23 cellular contexts compared by ENCODE assay signal in genomic region chr4:141642068-141642467, GRCh38. TPM values are rescaled to one million over a fixed set of nuclear protein-coding genes. Genes with fewer than 3 reads are reported as not detected.
DNase-seq lines count a peak whose midpoint lies in the region; ATAC-seq, FAIRE-seq and TF ChIP-seq lines count a peak whose summit lies in the region.
"Had no signal": no experiment of that assay in that cellular context is flagged by ENCODE, and none has a peak within 500 bp of the region (broad histone marks: within the 10 kb centered on the region; RNA-seq: fewer than 3 reads in every experiment).

No MANE protein-coding gene starts in this region.

- no peaks in the 10 kb centered on the region for H3K9me3 ChIP-seq in A549
- H3K9me3 ChIP-seq in RWPE2 (ENCODE audit: severe bottlenecking), result no peaks in the 10 kb centered on the region
- H3K9me3 ChIP-seq: Peyer's patch, SK-N-SH had no signal

- TF ChIP-seq EP300 in A549 (IDR thresholded peaks at IDR 0.05), result no peak

- no peak for TF ChIP-seq CTCF in A549 (IDR thresholded peaks at IDR 0.05)
- TF ChIP-seq CTCF in RWPE2 (IDR thresholded peaks at IDR 0.05; ENCODE audit: poor library complexity, severe bottlenecking), result no peak

- no peaks in the 10 kb centered on the region for H3K36me3 ChIP-seq in RWPE2 (ENCODE audit: low read depth)
- H3K36me3 ChIP-seq: MG63, Peyer's patch had no signal

- no peaks in the 10 kb centered on the region for H3K27me3 ChIP-seq in RWPE2 (ENCODE audit: insufficient read depth, poor library complexity, severe bottlenecking)
- H3K27me3 ChIP-seq: MG63, Peyer's patch had no signal

- peak overlapping the region; percentile 69 for H3K4me2 ChIP-seq in A549
- H3K4me2 ChIP-seq: SK-N-SH had no signal

- CTCF ChIA-PET in A549 (lab: Yijun Ruan, JAX), result no interaction called here

- no peak for DNase-seq in A549 (ENCODE audit: low read depth in 1 of 2, low spot score in 1 of 2)
- DNase-seq in GM12891 (ENCODE audit: insufficient read length, low spot score), result no peak
- no peak for DNase-seq in RWPE2 (ENCODE audit: low spot score)
- peak; percentile 33 for DNase-seq in medulla oblongata (ENCODE audit: extremely low spot score)
- no peak for DNase-seq in NCI-H446 (lab: John Stamatoyannopoulos, UW)
- no peak for DNase-seq in hepatic stellate cell (ENCODE audit: low spot score)
- DNase-seq in activated CD4-positive, alpha-beta T cell treated with anti-CD3 and anti-CD28 coated beads for 48 hours, result no peak
- DNase-seq: C1 segment of cervical spinal cord; CD8-positive, alpha-beta T cell; DMS 273 treated with DMSO at 0.1 percent for 48 hours; DND-41; KBM-7; MG63; NCI-H1694; NCI-H2029 treated with DMSO at 0.1 percent for 48 hours; NCI-H526 treated with DMSO at 0.1 percent for 48 hours; Peyer's patch; SIG-M5; SK-N-SH; SW 1271 had no signal

- H3K4me3 ChIP-seq in A549, result no peak overlapping the region
- H3K4me3 ChIP-seq in RWPE2 (ENCODE audit: severe bottlenecking), result no peak overlapping the region
- H3K4me3 ChIP-seq: MG63, Peyer's patch had no signal

- H3K4me1 ChIP-seq in A549 (peaks cover 71% of the 10 kb centered on the region), RWPE2 (ENCODE audit: insufficient read depth, poor library complexity, severe bottlenecking) (peaks cover 46% of the 10 kb centered on the region)

- TF ChIP-seq RAD21 in A549 (conservative IDR thresholded peaks at IDR 0.05 in 1 of 2, IDR thresholded peaks at IDR 0.05 in 1 of 2), result no peak

- TF ChIP-seq POLR2A in A549 (IDR thresholded peaks at IDR 0.05; ENCODE audit: low read length) (no peak), GM12891 (IDR thresholded peaks at IDR 0.05; ENCODE audit: low read depth, low read length) (no peak)

- FAIRE-seq in A549 (lab: Jason Lieb, UNC), result no peak
- no peak for FAIRE-seq in GM12891 (lab: Jason Lieb, UNC)
- FAIRE-seq: A204.1 had no signal

- 52% methylated on average over 3 of the region's 3 CpGs for WGBS in A549 (ENCODE audit: missing lambda C conversion rate)

- ATAC-seq in A549 (no peak), RWPE2 (ENCODE audit: low read depth) (no peak), GM19397 (IDR thresholded peaks at IDR 0.05; ENCODE audit: unreplicated experiment) (no peak)
- ATAC-seq: CD8-positive, alpha-beta T cell; HCT116 had no signal

- POLR2A ChIA-PET in A549 (lab: Yijun Ruan, JAX), result no interaction called here

- H3K27ac ChIP-seq in A549 (peak overlapping the region; percentile 61 to 85), RWPE2 (ENCODE audit: poor library complexity, severe bottlenecking) (peak overlapping the region; percentile 86)

TF ChIP-seq in A549, 52 proteins besides CTCF, POLR2A, EP300 and RAD21 (continues in another document):
- no peak for TF ChIP-seq BCL3 (IDR thresholded peaks at IDR 0.05)
- no peak for TF ChIP-seq REST (IDR thresholded peaks at IDR 0.05)
- no peak for TF ChIP-seq HEYL (CRISPR knock-in tag; IDR thresholded peaks at IDR 0.05)
- no peak for TF ChIP-seq ZC3H11A (IDR thresholded peaks at IDR 0.05)
- TF ChIP-seq KDM1A (IDR thresholded peaks at IDR 0.05; ENCODE audit: low read depth), result no peak
- TF ChIP-seq CHD2 (IDR thresholded peaks at IDR 0.05; ENCODE audit: low read length, partially characterized antibody), result no peak
- no peak for TF ChIP-seq ZFP36 (IDR thresholded peaks at IDR 0.05; ENCODE audit: borderline replicate concordance, partially characterized antibody)
- TF ChIP-seq HES2 (IDR thresholded peaks at IDR 0.05), result no peak

TF ChIP-seq in GM12891, 5 proteins besides CTCF, POLR2A, EP300 and RAD21:
- TF ChIP-seq PAX5 (IDR thresholded peaks at IDR 0.05; ENCODE audit: insufficient read depth, low read length, severe bottlenecking) (no peak), SPI1 (IDR thresholded peaks at IDR 0.05; ENCODE audit: low read depth, low read length) (peak; percentile 73)

RNA-seq across cellular contexts. Expression of gene IL15, which starts 5.7 kb away (rescaled TPM):
- polyA plus RNA-seq in A549 (2011; rRNA removed), result 24.0 and 32.3 TPM in 2 replicates
- 7.5 and 8.4 TPM in 2 replicates for polyA plus RNA-seq in A549 (2012; cell fraction: cytosol; rRNA removed)
- polyA plus RNA-seq in A549 (2012; cell fraction: nucleus; rRNA removed), result 14.6 and 15.2 TPM in 2 replicates
- 12.7 to 16.2 TPM (median 14.1 TPM) in 3 replicates for polyA plus RNA-seq in A549 (2017; fragmentation: RNase III; extraction: RNeasy Plus Mini Kit Qiagen cat#74134 plus additional on column Dnase treatment)
- 16.2 and 17.4 TPM in 2 replicates for polyA minus RNA-seq in A549 (2011; rRNA and poly(A)+ RNA removed)
- 7.3 TPM for polyA plus RNA-seq in GM12891 (2012; ENCODE audit: low read depth, missing spikeins)
